Comparison of ENCODE assay signal across 30 cellular contexts in genomic region chr13:110491869-110492268, GRCh38.
"Had no signal": no experiment of that assay in that cellular context is flagged by ENCODE, and none has a peak within 500 bp of the region (broad histone marks: within the 10 kb centered on the region; RNA-seq: fewer than 3 reads in every experiment).

No MANE protein-coding gene starts in this region.

- H3K9me3 Mint-ChIP-seq: mesothelial cell of epicardium; naive B cell; natural killer cell treated with Interleukin-12 subunit alpha and Interleukin-12 subunit beta and Interleukin-15 and Interleukin-18, amount 100 ng/mL, for 72 hours; neural crest cell; stimulated activated naive B cell treated with anti-CD40 and anti-IgM and Interleukin-4, amounts not matched to agents 10 μg/mL and 1 μg/mL and 100 μg/mL, for 72 hours; stimulated activated naive CD8-positive, alpha-beta T cell treated with anti-CD3 and anti-CD28 coated beads, Interleukin-15, Interleukin-2, amounts not matched to agents 100 ng/mL and 50 ng/mL, for 24 hours had no signal

- H3K36me3 Mint-ChIP-seq: naive B cell; natural killer cell treated with Interleukin-12 subunit alpha and Interleukin-12 subunit beta and Interleukin-15 and Interleukin-18, amount 100 ng/mL, for 72 hours; stimulated activated naive B cell treated with anti-CD40 and anti-IgM and Interleukin-4, amounts not matched to agents 10 μg/mL and 1 μg/mL and 100 μg/mL, for 72 hours had no signal

- H3K27me3 ChIP-seq: esophagus muscularis mucosa, heart right ventricle, right atrium auricular region, sigmoid colon, spleen, suprapubic skin, transverse colon, vagina had no signal

- ATAC-seq: left colon; stimulated activated naive B cell treated with anti-CD40 and anti-IgM and Interleukin-4, amounts not matched to agents 10 μg/mL and 1 μg/mL and 100 μg/mL, for 72 hours had no signal

- DNase-seq: dermis blood vessel endothelial cell; effector memory CD4-positive, alpha-beta T cell; foreskin melanocyte; glutamatergic neuron; heart right ventricle; hippocampal formation; kidney glomerular epithelial cell; left colon; left ventricle myocardium inferior; mesenchymal stem cell; mucosa of descending colon; naive B cell; sigmoid colon; spleen; stimulated activated CD4-positive, alpha-beta T cell treated with anti-CD3 and anti-CD28 coated beads, Interleukin-2, amount 100 ng/mL, for 48 hours; stimulated activated naive B cell treated with anti-CD40 and anti-IgM and Interleukin-4, amounts not matched to agents 10 μg/mL and 1 μg/mL and 100 μg/mL, for 72 hours; transverse colon had no signal

- H3K4me3 Mint-ChIP-seq: mesothelial cell of epicardium; natural killer cell treated with Interleukin-12 subunit alpha and Interleukin-12 subunit beta and Interleukin-15 and Interleukin-18, amount 100 ng/mL, for 72 hours; neural crest cell; stimulated activated naive B cell treated with anti-CD40 and anti-IgM and Interleukin-4, amounts not matched to agents 10 μg/mL and 1 μg/mL and 100 μg/mL, for 72 hours; stimulated activated naive CD8-positive, alpha-beta T cell treated with anti-CD3 and anti-CD28 coated beads, Interleukin-15, Interleukin-2, amounts not matched to agents 100 ng/mL and 50 ng/mL, for 24 hours had no signal

- H3K27ac ChIP-seq: heart right ventricle, left ventricle myocardium inferior, prostate gland, right atrium auricular region, sigmoid colon, spleen, suprapubic skin, transverse colon, vagina had no signal

- H3K27ac Mint-ChIP-seq: mesothelial cell of epicardium; natural killer cell treated with Interleukin-12 subunit alpha and Interleukin-12 subunit beta and Interleukin-15 and Interleukin-18, amount 100 ng/mL, for 72 hours; stimulated activated naive B cell treated with anti-CD40 and anti-IgM and Interleukin-4, amounts not matched to agents 10 μg/mL and 1 μg/mL and 100 μg/mL, for 72 hours; stimulated activated naive CD8-positive, alpha-beta T cell treated with anti-CD3 and anti-CD28 coated beads, Interleukin-15, Interleukin-2, amounts not matched to agents 100 ng/mL and 50 ng/mL, for 24 hours had no signal

- H3K4me1 Mint-ChIP-seq: mesothelial cell of epicardium; naive B cell; neural crest cell; stimulated activated naive B cell treated with anti-CD40 and anti-IgM and Interleukin-4, amounts not matched to agents 10 μg/mL and 1 μg/mL and 100 μg/mL, for 72 hours had no signal

- H3K4me3 ChIP-seq: coronary artery, esophagus muscularis mucosa, heart right ventricle, left ventricle myocardium inferior, lung, mucosa of descending colon, prostate gland, right atrium auricular region, sigmoid colon, spleen, suprapubic skin, transverse colon, vagina had no signal

- FAIRE-seq: endothelial cell of umbilical vein, islet of Langerhans had no signal

- H3K9me3 ChIP-seq: esophagus muscularis mucosa, heart right ventricle, left ventricle myocardium inferior, mucosa of descending colon, prostate gland, right atrium auricular region, sigmoid colon, spleen, suprapubic skin, transverse colon, vagina had no signal

- H3K4me1 ChIP-seq: esophagus muscularis mucosa, heart right ventricle, left ventricle myocardium inferior, prostate gland, right atrium auricular region, sigmoid colon, spleen, suprapubic skin, transverse colon, vagina had no signal

- H3K27me3 Mint-ChIP-seq: naive B cell; natural killer cell treated with Interleukin-12 subunit alpha and Interleukin-12 subunit beta and Interleukin-15 and Interleukin-18, amount 100 ng/mL, for 72 hours; stimulated activated naive B cell treated with anti-CD40 and anti-IgM and Interleukin-4, amounts not matched to agents 10 μg/mL and 1 μg/mL and 100 μg/mL, for 72 hours; stimulated activated naive CD8-positive, alpha-beta T cell treated with anti-CD3 and anti-CD28 coated beads, Interleukin-15, Interleukin-2, amounts not matched to agents 100 ng/mL and 50 ng/mL, for 24 hours had no signal
